Comparison of ENCODE assay signal across 18 cellular contexts in the genomic region with DNA sequence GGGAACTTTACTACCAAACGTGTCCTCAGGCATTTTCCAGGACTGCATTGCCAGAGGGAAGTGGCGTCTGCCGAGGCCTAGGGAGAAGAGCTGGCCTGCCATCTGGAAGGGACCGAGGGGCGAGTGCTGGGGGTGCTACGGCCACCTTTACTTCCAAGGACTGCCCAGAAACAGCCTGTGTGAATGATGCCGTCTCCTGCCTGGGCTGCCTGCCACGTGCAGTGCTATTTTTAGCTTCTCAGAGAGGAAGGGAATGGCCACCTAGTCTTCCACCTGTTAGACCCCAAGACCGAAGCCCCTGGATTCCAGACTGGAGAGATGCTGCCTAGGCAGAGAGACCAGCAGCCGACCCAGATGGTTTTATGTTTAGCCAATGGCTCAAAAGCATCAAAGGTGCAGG.
"Had no signal": no experiment of that assay in that cellular context is flagged by ENCODE, and none has a peak within 500 bp of the region (broad histone marks: within the 10 kb centered on the region; RNA-seq: fewer than 3 reads in every experiment).

No MANE protein-coding gene starts in this region.

- H3K27me3 ChIP-seq: vagina had no signal

- H3K4me3 ChIP-seq: lung, vagina had no signal

- H3K27ac ChIP-seq: vagina had no signal

- DNase-seq: activated CD4-positive, alpha-beta T cell treated with anti-CD3 and anti-CD28 coated beads for 1 hour; activated CD4-positive, alpha-beta T cell treated with anti-CD3 and anti-CD28 coated beads, Interleukin-2, amount 50 U/mL, for 4 hours; activated CD8-positive, alpha-beta memory T cell treated with anti-CD3 and anti-CD28 coated beads, Interleukin-2, amount 50 U/mL, for 48 hours; activated effector memory CD4-positive, alpha-beta T cell treated with anti-CD3 and anti-CD28 coated beads, Interleukin-2, amount 50 U/mL, for 16 hours; activated naive CD8-positive, alpha-beta T cell treated with anti-CD3 and anti-CD28 coated beads, Interleukin-2, amount 10 ng/mL, durations not matched to agents 7 days and 5 days; activated T-cell treated with anti-CD3 and anti-CD28 coated beads, Interleukin-2, amount 50 U/mL, for 72 hours; amygdala; foreskin fibroblast; nephron progenitor cell; nucleus accumbens; small intestine; stimulated activated CD4-positive, alpha-beta T cell treated with anti-CD3 and anti-CD28 coated beads, Interleukin-2, amount 100 ng/mL, for 24 hours; T-cell; trophoblast cell had no signal

- H3K9me3 ChIP-seq: vagina had no signal

- ATAC-seq: activated T-cell treated with anti-CD3 and anti-CD28 coated beads, Interleukin-2, amount 50 U/mL, for 72 hours; sciatic nerve; stimulated activated effector memory CD8-positive, alpha-beta T cell treated with anti-CD3 and anti-CD28 coated beads, Interleukin-12 subunit alpha, Interleukin-12 subunit beta, amount 100 ng/mL, for 72 hours; T-cell had no signal
